Comparison of ENCODE assay signal across 25 cellular contexts in genomic region chr1:151985270-151985669, GRCh38. TPM values are rescaled to one million over a fixed set of nuclear protein-coding genes. Genes with fewer than 3 reads are reported as not detected.
DNase-seq lines count a peak whose midpoint lies in the region; ATAC-seq and TF ChIP-seq lines count a peak whose summit lies in the region.
"Had no signal": no experiment of that assay in that cellular context is flagged by ENCODE, and none has a peak within 500 bp of the region (broad histone marks: within the 10 kb centered on the region; RNA-seq: fewer than 3 reads in every experiment).

No MANE protein-coding gene starts in this region.

- peaks cover 7% of the 10 kb centered on the region for H3K27me3 ChIP-seq in neural cell (ENCODE audit: insufficient read depth, low read depth, low read length)
- H3K27me3 ChIP-seq: left lung, uterus had no signal

- TF ChIP-seq CTCF in neural cell (IDR thresholded peaks at IDR 0.05; ENCODE audit: poor library complexity, severe bottlenecking): no peak

- H3K9me3 Mint-ChIP-seq in activated naive CD4-positive, alpha-beta T cell treated with anti-CD3 and anti-CD28 coated beads for 36 hours: no peaks in the 10 kb centered on the region
- no peaks in the 10 kb centered on the region for H3K9me3 Mint-ChIP-seq in activated T-helper 1 cell treated with anti-CD3 and anti-CD28 coated beads, Interleukin-12 subunit alpha, Interleukin-12 subunit beta, Interleukin-2, Interleukin-4 antibody, amounts not matched to agents 30 ng/mL and 10 ng/mL and 1 ng/mL, durations not matched to agents 14 hours and 24 hours and 36 hours
- H3K9me3 Mint-ChIP-seq: CD14-positive monocyte; central memory CD8-positive, alpha-beta T cell; neural crest cell had no signal

- H3K36me3 ChIP-seq in neural cell (ENCODE audit: insufficient read depth, low read length): no peaks in the 10 kb centered on the region
- H3K36me3 ChIP-seq: uterus had no signal

- no peaks in the 10 kb centered on the region for H4K20me1 ChIP-seq in neural cell (ENCODE audit: insufficient read depth)

- DNase-seq in activated naive CD4-positive, alpha-beta T cell treated with anti-CD3 and anti-CD28 coated beads for 36 hours: peak; percentile 48
- DNase-seq in activated naive CD4-positive, alpha-beta T cell (lab: John Stamatoyannopoulos, UW): no peak
- DNase-seq in HT-29 (ENCODE audit: low spot score) (peak; percentile 4), epidermal melanocyte (ENCODE audit: insufficient read length, low spot score) (no peak)
- no peak for DNase-seq in activated T-helper 1 cell treated with anti-CD3 and anti-CD28 coated beads, Interleukin-12 subunit alpha, Interleukin-12 subunit beta, Interleukin-2, Interleukin-4 antibody, amounts not matched to agents 30 ng/mL and 10 ng/mL and 1 ng/mL, durations not matched to agents 14 hours and 24 hours and 36 hours (ENCODE audit: low spot score)
- DNase-seq: activated CD4-positive, CD25-positive, alpha-beta regulatory T cell; activated gamma-delta T cell treated with Interleukin-2 at 50 U/mL for 16 hours; dorsolateral prefrontal cortex; foreskin fibroblast; left lung; NCI-H1436 treated with DMSO at 0.1 percent for 48 hours; NCI-H510A treated with DMSO at 0.1 percent for 48 hours; NK-92 treated with Interleukin-12 subunit alpha and Interleukin-12 subunit beta, amount 100 ng/mL, for 24 hours; posterior cingulate gyrus; SK-N-SH; stimulated activated CD4-positive, alpha-beta T cell treated with anti-CD3 and anti-CD28 coated beads, Interleukin-15, amount 100 ng/mL, for 24 hours; uterus had no signal

- H3K9me2 ChIP-seq in neural cell (ENCODE audit: insufficient read depth, low read length): no peaks in the 10 kb centered on the region
- H3K9me2 ChIP-seq: SK-N-SH had no signal

- peaks cover 40% of the 10 kb centered on the region for H3K36me3 Mint-ChIP-seq in activated naive CD4-positive, alpha-beta T cell treated with anti-CD3 and anti-CD28 coated beads for 36 hours (ENCODE audit: low read depth)
- peaks cover 63% of the 10 kb centered on the region for H3K36me3 Mint-ChIP-seq in activated T-helper 1 cell treated with anti-CD3 and anti-CD28 coated beads, Interleukin-12 subunit alpha, Interleukin-12 subunit beta, Interleukin-2, Interleukin-4 antibody, amounts not matched to agents 30 ng/mL and 10 ng/mL and 1 ng/mL, durations not matched to agents 14 hours and 24 hours and 36 hours (ENCODE audit: low read depth)

- H3K79me2 ChIP-seq in neural cell (replicated peaks; ENCODE audit: insufficient read depth, low read length): no peaks in the 10 kb centered on the region

- no peak overlapping the region for H2AFZ ChIP-seq in neural cell (ENCODE audit: low read depth, low read length)

- TF ChIP-seq EP300 in neural cell (conservative IDR thresholded peaks at IDR 0.05; ENCODE audit: poor library complexity, severe bottlenecking): peak; percentile 94

- ATAC-seq in HG02938 (IDR thresholded peaks at IDR 0.05; ENCODE audit: unreplicated experiment) (no peak), HG02798 (IDR thresholded peaks at IDR 0.05; ENCODE audit: poor library complexity, unreplicated experiment) (no peak)
- ATAC-seq: left lung, sciatic nerve had no signal

- H3K27me3 Mint-ChIP-seq in activated naive CD4-positive, alpha-beta T cell treated with anti-CD3 and anti-CD28 coated beads for 36 hours (ENCODE audit: low read depth): no peaks in the 10 kb centered on the region
- H3K27me3 Mint-ChIP-seq in activated T-helper 1 cell treated with anti-CD3 and anti-CD28 coated beads, Interleukin-12 subunit alpha, Interleukin-12 subunit beta, Interleukin-2, Interleukin-4 antibody, amounts not matched to agents 30 ng/mL and 10 ng/mL and 1 ng/mL, durations not matched to agents 14 hours and 24 hours and 36 hours (ENCODE audit: insufficient read depth): no peaks in the 10 kb centered on the region
- H3K27me3 Mint-ChIP-seq: central memory CD8-positive, alpha-beta T cell had no signal

- TF ChIP-seq RAD21 in neural cell (conservative IDR thresholded peaks at IDR 0.05): no peak

- peak overlapping the region; percentile 54 for H3K9ac ChIP-seq in neural cell (ENCODE audit: low read length)
- H3K9ac ChIP-seq: SK-N-SH had no signal

- intact Hi-C loops in activated naive CD4-positive, alpha-beta T cell treated with anti-CD3 and anti-CD28 coated beads for 36 hours (cut with micrococcal nuclease): loop anchor here (2.0 to 10.0 kb wide), 3 partner anchors 16 to 370 kb away; partner anchors contain the start of gene SNX27
- intact Hi-C loops in activated T-helper 1 cell treated with anti-CD3 and anti-CD28 coated beads, Interleukin-12 subunit alpha, Interleukin-12 subunit beta, Interleukin-2, Interleukin-4 antibody, amounts not matched to agents 30 ng/mL and 10 ng/mL and 1 ng/mL, durations not matched to agents 14 hours and 24 hours and 36 hours (cut with micrococcal nuclease): loop anchor here (10.0 kb wide), 1 partner anchor 530 kb away; the partner anchor contains the start of gene POGZ

- H3K4me1 Mint-ChIP-seq in activated naive CD4-positive, alpha-beta T cell treated with anti-CD3 and anti-CD28 coated beads for 36 hours (ENCODE audit: low read depth): peaks cover 55% of the 10 kb centered on the region
- H3K4me1 Mint-ChIP-seq in activated T-helper 1 cell treated with anti-CD3 and anti-CD28 coated beads, Interleukin-12 subunit alpha, Interleukin-12 subunit beta, Interleukin-2, Interleukin-4 antibody, amounts not matched to agents 30 ng/mL and 10 ng/mL and 1 ng/mL, durations not matched to agents 14 hours and 24 hours and 36 hours (ENCODE audit: low read depth): peaks cover 69% of the 10 kb centered on the region

- peak overlapping the region; percentile 93 for H3K27ac ChIP-seq in neural cell (ENCODE audit: low read length)
- H3K27ac ChIP-seq: dorsolateral prefrontal cortex, left lung, uterus had no signal

- peak overlapping the region; percentile 47 for H3K4me3 ChIP-seq in neural cell (ENCODE audit: low read length)
- H3K4me3 ChIP-seq: dorsolateral prefrontal cortex, HAP-1, left lung, uterus had no signal

- peak overlapping the region; percentile 59 for H3K4me2 ChIP-seq in neural cell (ENCODE audit: low read length)
- H3K4me2 ChIP-seq: SK-N-SH had no signal

- H3K4me3 Mint-ChIP-seq in activated naive CD4-positive, alpha-beta T cell treated with anti-CD3 and anti-CD28 coated beads for 36 hours: no peak overlapping the region
- H3K4me3 Mint-ChIP-seq in activated T-helper 1 cell treated with anti-CD3 and anti-CD28 coated beads, Interleukin-12 subunit alpha, Interleukin-12 subunit beta, Interleukin-2, Interleukin-4 antibody, amounts not matched to agents 30 ng/mL and 10 ng/mL and 1 ng/mL, durations not matched to agents 14 hours and 24 hours and 36 hours: peak overlapping the region; percentile 64
- H3K4me3 Mint-ChIP-seq: CD14-positive monocyte, neural crest cell had no signal

- H3F3A ChIP-seq in neural cell (ENCODE audit: insufficient read depth, low read length, poor library complexity, severe bottlenecking): no peaks in the 10 kb centered on the region

- no peaks in the 10 kb centered on the region for H3K9me3 ChIP-seq in neural cell (ENCODE audit: low read length)
- H3K9me3 ChIP-seq: HAP-1, left lung, SK-N-SH, uterus had no signal

- CTCF ChIA-PET in activated naive CD4-positive, alpha-beta T cell treated with anti-CD3 and anti-CD28 coated beads for 36 hours (lab: Charles Lee): interaction anchor here (1.2 to 5.0 kb wide), 6 partner anchors 9 to 33 kb away, joined by 3 to 52 read pairs (median 4); no protein-coding TSS in a partner anchor

- peak overlapping the region; percentile 84 for H3K27ac Mint-ChIP-seq in activated naive CD4-positive, alpha-beta T cell treated with anti-CD3 and anti-CD28 coated beads for 36 hours
- peak overlapping the region; percentile 41 for H3K27ac Mint-ChIP-seq in activated T-helper 1 cell treated with anti-CD3 and anti-CD28 coated beads, Interleukin-12 subunit alpha, Interleukin-12 subunit beta, Interleukin-2, Interleukin-4 antibody, amounts not matched to agents 30 ng/mL and 10 ng/mL and 1 ng/mL, durations not matched to agents 14 hours and 24 hours and 36 hours
- H3K27ac Mint-ChIP-seq: CD14-positive monocyte had no signal

RNA-seq across cellular contexts. Expression of gene S100A10, which starts 8.4 kb away (rescaled TPM):
- 100 to 1,000 TPM; 159 to 170 TPM for total RNA-seq in activated naive CD4-positive, alpha-beta T cell treated with anti-CD3 and anti-CD28 coated beads for 36 hours
- total RNA-seq in HT-29 (2014; rRNA removed; shearing (Covaris generic)): 279 and 305 TPM in 2 replicates
- 105 and 106 TPM in 2 replicates for total RNA-seq in activated T-helper 1 cell treated with anti-CD3 and anti-CD28 coated beads, Interleukin-12 subunit alpha, Interleukin-12 subunit beta, Interleukin-2, Interleukin-4 antibody, amounts not matched to agents 30 ng/mL and 10 ng/mL and 1 ng/mL, durations not matched to agents 14 hours and 24 hours and 36 hours
- 16.5 and 24.5 TPM in 2 replicates for polyA plus RNA-seq in neural cell
- polyA minus RNA-seq in neural cell: 11.7 and 16.2 TPM in 2 replicates

RNA-seq across cellular contexts. Expression of gene S100A11, which starts 51.5 kb away (rescaled TPM):
- 100 to 1,000 TPM; 229 to 235 TPM for total RNA-seq in activated naive CD4-positive, alpha-beta T cell treated with anti-CD3 and anti-CD28 coated beads for 36 hours
- total RNA-seq in HT-29 (2014; rRNA removed; shearing (Covaris generic)): 326 and 331 TPM in 2 replicates
- total RNA-seq in activated T-helper 1 cell treated with anti-CD3 and anti-CD28 coated beads, Interleukin-12 subunit alpha, Interleukin-12 subunit beta, Interleukin-2, Interleukin-4 antibody, amounts not matched to agents 30 ng/mL and 10 ng/mL and 1 ng/mL, durations not matched to agents 14 hours and 24 hours and 36 hours: 203 and 205 TPM in 2 replicates
- not detected in 2 replicates for polyA plus RNA-seq in neural cell
- polyA minus RNA-seq in neural cell: not detected in 2 replicates

Comparison
In these comparisons a context has a peak if more than half of its experiments do, and no peak if none do; other contexts are left out.
1. DNase-seq: peak in activated naive CD4-positive, alpha-beta T cell treated with anti-CD3 and anti-CD28 coated beads for 36 hours (single experiment) and HT-29 (single experiment); none in activated naive CD4-positive, alpha-beta T cell (0 of 4), activated T-helper 1 cell treated with anti-CD3 and anti-CD28 coated beads, Interleukin-12 subunit alpha, Interleukin-12 subunit beta, Interleukin-2, Interleukin-4 antibody, amounts not matched to agents 30 ng/mL and 10 ng/mL and 1 ng/mL, durations not matched to agents 14 hours and 24 hours and 36 hours (single experiment) and epidermal melanocyte (single experiment).